ENCODE assay signal across 9 cellular contexts in the genomic region with DNA sequence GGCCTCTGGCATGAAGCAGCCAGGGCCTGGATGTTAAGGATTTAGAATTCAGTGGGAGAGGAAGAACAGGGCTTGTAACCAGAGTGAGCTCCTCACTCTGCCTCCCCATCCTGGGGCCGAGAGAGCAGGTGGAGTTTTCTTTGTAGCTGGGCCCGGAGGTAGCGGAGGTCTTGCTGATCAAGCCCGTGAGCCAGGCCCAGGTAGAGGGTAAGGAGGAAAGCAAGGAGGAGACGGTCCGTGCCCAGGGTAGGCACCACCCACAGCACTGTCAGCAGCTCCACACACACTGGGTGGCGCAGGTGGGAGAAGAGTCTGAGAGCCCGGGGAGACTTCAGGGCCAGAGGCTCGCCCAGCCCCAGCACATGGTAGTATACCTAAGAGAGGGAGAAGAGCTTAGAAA. TPM values are rescaled to one million over a fixed set of nuclear protein-coding genes. Genes with fewer than 3 reads are reported as not detected.
DNase-seq lines count a peak whose midpoint lies in the region; ATAC-seq and TF ChIP-seq lines count a peak whose summit lies in the region.
"Had no signal": no experiment of that assay in that cellular context is flagged by ENCODE, and none has a peak within 500 bp of the region (broad histone marks: within the 10 kb centered on the region; RNA-seq: fewer than 3 reads in every experiment).

No MANE protein-coding gene starts in this region.

- H3K4me1 Mint-ChIP-seq in activated naive CD8-positive, alpha-beta T cell (ENCODE audit: low read depth): peaks cover 42% of the 10 kb centered on the region

- H3K27ac ChIP-seq in heart left ventricle (peak overlapping the region; percentile 92 to 100 (median 98)), lower lobe of right lung (peak overlapping the region; percentile 89), upper lobe of right lung (peak overlapping the region; percentile 92)

- peaks cover 4% of the 10 kb centered on the region for H3K36me3 Mint-ChIP-seq in activated naive CD8-positive, alpha-beta T cell

- H3K27me3 Mint-ChIP-seq in activated naive CD8-positive, alpha-beta T cell: no peaks in the 10 kb centered on the region

- H3K9me3 ChIP-seq in heart left ventricle: no peaks in the 10 kb centered on the region
- no peaks in the 10 kb centered on the region for H3K9me3 ChIP-seq in lower lobe of right lung
- no peaks in the 10 kb centered on the region for H3K9me3 ChIP-seq in upper lobe of right lung

- H3K4me1 ChIP-seq in heart left ventricle: peaks cover 4 to 64% (median 38%) of the 10 kb centered on the region in 12 donors
- peaks cover 51% of the 10 kb centered on the region for H3K4me1 ChIP-seq in lower lobe of right lung
- peaks cover 33% of the 10 kb centered on the region for H3K4me1 ChIP-seq in upper lobe of right lung

- ATAC-seq in heart left ventricle (no peak), lower lobe of right lung (no peak), upper lobe of right lung (no peak), HG02870 (IDR thresholded peaks at IDR 0.05; ENCODE audit: unreplicated experiment) (no peak)

- intact Hi-C loops in heart left ventricle (cut with DNase I): loop anchor here in 3 of 10 donors (10.0 kb wide), 2 partner anchors 196 to 396 kb away; a partner anchor contains a TSS
- intact Hi-C loops in cardiac septum (cut with DNase I): loop anchor here (5.0 kb wide), 1 partner anchor 71 kb away; a partner anchor contains a TSS
- intact Hi-C loops in lower lobe of right lung (cut with DNase I): no loop called here
- intact Hi-C loops in upper lobe of right lung (cut with DNase I): no loop called here

- TF ChIP-seq CTCF in heart left ventricle (IDR thresholded peaks at IDR 0.05) (no peak), lower lobe of right lung (IDR thresholded peaks at IDR 0.05) (no peak), upper lobe of right lung (IDR thresholded peaks at IDR 0.05) (no peak)

- DNase-seq in heart left ventricle (no peak), cardiac septum (ENCODE audit: low spot score) (no peak), lower lobe of right lung (peak; percentile 43), upper lobe of right lung (no peak), SW480 (ENCODE audit: low spot score) (no peak), AG08396 (ENCODE audit: low spot score) (no peak)
- DNase-seq: effector CD4-positive, alpha-beta T cell had no signal

- H3K27ac Mint-ChIP-seq in activated naive CD8-positive, alpha-beta T cell: peak overlapping the region; percentile 89

- H3K36me3 ChIP-seq in heart left ventricle: peaks cover 0 to 11% (median 0%) of the 10 kb centered on the region in 9 donors
- H3K36me3 ChIP-seq in lower lobe of right lung: no peaks in the 10 kb centered on the region
- H3K36me3 ChIP-seq in upper lobe of right lung: no peaks in the 10 kb centered on the region

- H3K4me3 ChIP-seq in heart left ventricle (peak overlapping the region in 10 of 12 donors; percentile 65 to 96 (median 80)), lower lobe of right lung (peak overlapping the region; percentile 81), upper lobe of right lung (peak overlapping the region; percentile 78)

- H3K9me3 Mint-ChIP-seq in activated naive CD8-positive, alpha-beta T cell (ENCODE audit: low read depth): no peaks in the 10 kb centered on the region

- no peaks in the 10 kb centered on the region for H3K27me3 ChIP-seq in heart left ventricle
- H3K27me3 ChIP-seq in lower lobe of right lung (ENCODE audit: low read depth): no peaks in the 10 kb centered on the region
- no peaks in the 10 kb centered on the region for H3K27me3 ChIP-seq in upper lobe of right lung

- 68 to 82% (median 73%) methylated on average over 8 to 9 of the region's 9 CpGs for WGBS in heart left ventricle, 4 donors

- H3K4me3 Mint-ChIP-seq in activated naive CD8-positive, alpha-beta T cell: peak overlapping the region; percentile 93

- TF ChIP-seq POLR2A in heart left ventricle (IDR thresholded peaks at IDR 0.05): no peak

RNA-seq across cellular contexts. Expression of a gene that starts 2.1 kb away (rescaled TPM):
- total RNA-seq in heart left ventricle: 10 to 100 TPM; 11.9 to 77.2 (median 18.5) TPM
- polyA plus RNA-seq in heart left ventricle: 10 to 100 TPM; 19.4 to 21.8 TPM
- total RNA-seq in cardiac septum: 37.7 TPM
- 78.5 TPM for total RNA-seq in lower lobe of right lung
- 72.8 TPM for total RNA-seq in upper lobe of right lung

RNA-seq across cellular contexts. Expression of a gene that starts 2.2 kb away (rescaled TPM):
- total RNA-seq in heart left ventricle (1 to 10 TPM; 2.2 to 9.6 (median 3.9) TPM), cardiac septum (4.3 TPM), lower lobe of right lung (10.0 TPM), upper lobe of right lung (9.5 TPM)
- polyA plus RNA-seq in heart left ventricle: 1 to 10 TPM; 5.6 to 8.6 TPM

RNA-seq across cellular contexts. Expression of a gene that starts 15.8 kb away (rescaled TPM):
- total RNA-seq in heart left ventricle: 10 to 100 TPM; 17.6 to 26.1 (median 21.0) TPM
- 10 to 100 TPM; 16.1 to 39.4 TPM for polyA plus RNA-seq in heart left ventricle
- 21.6 TPM for total RNA-seq in cardiac septum
- 28.4 TPM for total RNA-seq in lower lobe of right lung
- 27.4 TPM for total RNA-seq in upper lobe of right lung

RNA-seq across cellular contexts. Expression of a gene that starts 28.5 kb away (rescaled TPM):
- 10 to 100 TPM; 10.6 to 25.0 (median 17.5) TPM for total RNA-seq in heart left ventricle
- polyA plus RNA-seq in heart left ventricle: 10 to 100 TPM in 1 of 2 donors, 1 to 10 TPM in 1; 8.6 to 13.9 TPM
- total RNA-seq in cardiac septum: 23.1 TPM
- total RNA-seq in lower lobe of right lung: 24.5 TPM
- 32.8 TPM for total RNA-seq in upper lobe of right lung

RNA-seq across cellular contexts. Expression of a gene that starts 31.6 kb away (rescaled TPM):
- total RNA-seq in heart left ventricle: 100 to 1,000 TPM; 183 to 474 (median 238) TPM
- polyA plus RNA-seq in heart left ventricle: 100 to 1,000 TPM; 195 to 497 TPM
- 215 TPM for total RNA-seq in cardiac septum
- total RNA-seq in lower lobe of right lung: 292 TPM
- 243 TPM for total RNA-seq in upper lobe of right lung
